Comparison of ENCODE assay signal across 8 cellular contexts in genomic region chr10:102835007-102835482, GRCh38. TPM values are rescaled to one million over a fixed set of nuclear protein-coding genes. Genes with fewer than 3 reads are reported as not detected.
DNase-seq lines count a peak whose midpoint lies in the region; ATAC-seq and TF ChIP-seq lines count a peak whose summit lies in the region.

No MANE protein-coding gene starts in this region.

- DNase-seq in Kasumi-1 (lab: John Stamatoyannopoulos, UW), result peak; percentile 90 to 96
- peak; percentile 62 to 90 (median 72) for DNase-seq in Peyer's patch
- peak; percentile 73 for DNase-seq in activated T-cell treated with anti-CD3 and anti-CD28 coated beads, Interleukin-2, amount 50 U/mL, for 4 hours
- DNase-seq in fibroblast of mammary gland (ENCODE audit: low read depth), result peak; percentile 77
- DNase-seq in nephron progenitor cell, result peak; percentile 87
- peak; percentile 73 to 75 for DNase-seq in stimulated activated naive CD8-positive, alpha-beta T cell treated with anti-CD3 and anti-CD28 coated beads, Interleukin-15, amount 100 ng/mL, for 72 hours

- peaks cover 9% of the 10 kb centered on the region for H3K9me3 Mint-ChIP-seq in activated T-cell treated with anti-CD3 and anti-CD28 coated beads, Interleukin-2, amount 50 U/mL, for 4 hours
- peaks cover 30% of the 10 kb centered on the region for H3K9me3 Mint-ChIP-seq in nephron progenitor cell
- H3K9me3 Mint-ChIP-seq in stimulated activated naive CD8-positive, alpha-beta T cell treated with anti-CD3 and anti-CD28 coated beads, Interleukin-15, amount 100 ng/mL, for 72 hours, result peaks cover 7 to 11% of the 10 kb centered on the region in 2 donors

- no peak overlapping the region for H3K27ac Mint-ChIP-seq in nephron progenitor cell
- H3K27ac Mint-ChIP-seq in stimulated activated naive CD8-positive, alpha-beta T cell treated with anti-CD3 and anti-CD28 coated beads, Interleukin-15, amount 100 ng/mL, for 72 hours, result no peak overlapping the region

- peaks cover 1% of the 10 kb centered on the region for H3K36me3 Mint-ChIP-seq in activated T-cell treated with anti-CD3 and anti-CD28 coated beads, Interleukin-2, amount 50 U/mL, for 4 hours (ENCODE audit: insufficient read depth)
- H3K36me3 Mint-ChIP-seq in nephron progenitor cell (ENCODE audit: low read depth), result no peaks in the 10 kb centered on the region

- peaks cover 1% of the 10 kb centered on the region for H3K4me1 Mint-ChIP-seq in activated T-cell treated with anti-CD3 and anti-CD28 coated beads, Interleukin-2, amount 50 U/mL, for 4 hours (ENCODE audit: low read depth)
- no peaks in the 10 kb centered on the region for H3K4me1 Mint-ChIP-seq in nephron progenitor cell
- no peaks in the 10 kb centered on the region for H3K4me1 Mint-ChIP-seq in stimulated activated naive CD8-positive, alpha-beta T cell treated with anti-CD3 and anti-CD28 coated beads, Interleukin-15, amount 100 ng/mL, for 72 hours

- TF ChIP-seq POLR2A in Peyer's patch (IDR thresholded peaks at IDR 0.05), result no peak

- H3K27ac ChIP-seq in Peyer's patch, result no peak overlapping the region

- H3K27me3 ChIP-seq in Peyer's patch, result no peaks in the 10 kb centered on the region

- H3K4me3 Mint-ChIP-seq in activated T-cell treated with anti-CD3 and anti-CD28 coated beads, Interleukin-2, amount 50 U/mL, for 4 hours, result no peak overlapping the region
- no peak overlapping the region for H3K4me3 Mint-ChIP-seq in nephron progenitor cell
- H3K4me3 Mint-ChIP-seq in stimulated activated naive CD8-positive, alpha-beta T cell treated with anti-CD3 and anti-CD28 coated beads, Interleukin-15, amount 100 ng/mL, for 72 hours, result no peak overlapping the region

- peaks cover 3% of the 10 kb centered on the region for H3K27me3 Mint-ChIP-seq in activated T-cell treated with anti-CD3 and anti-CD28 coated beads, Interleukin-2, amount 50 U/mL, for 4 hours (ENCODE audit: low read depth)
- H3K27me3 Mint-ChIP-seq in nephron progenitor cell (ENCODE audit: low read depth, poor library complexity), result peaks cover 17% of the 10 kb centered on the region
- H3K27me3 Mint-ChIP-seq in stimulated activated naive CD8-positive, alpha-beta T cell treated with anti-CD3 and anti-CD28 coated beads, Interleukin-15, amount 100 ng/mL, for 72 hours, result peaks cover 4% of the 10 kb centered on the region

- peak; percentile 95 for TF ChIP-seq CTCF in GM12873 (IDR thresholded peaks at IDR 0.05; ENCODE audit: insufficient read depth, low read depth, low read length, missing control alignments)
- peak; percentile 37 to 90 (median 85) for TF ChIP-seq CTCF in Peyer's patch (IDR thresholded peaks at IDR 0.05)
- peak; percentile 88 for TF ChIP-seq CTCF in fibroblast of mammary gland (conservative IDR thresholded peaks at IDR 0.05; ENCODE audit: control insufficient read depth, insufficient read depth, low read depth, low read length)
- TF ChIP-seq CTCF in nephron progenitor cell (IDR thresholded peaks at IDR 0.05), result peak; percentile 81

- ATAC-seq in activated T-cell treated with anti-CD3 and anti-CD28 coated beads, Interleukin-2, amount 50 U/mL, for 4 hours, result peak; percentile 98
- peak; percentile 98 for ATAC-seq in stimulated activated naive CD8-positive, alpha-beta T cell treated with anti-CD3 and anti-CD28 coated beads, Interleukin-15, amount 100 ng/mL, for 72 hours
- ATAC-seq in GM21723 (IDR thresholded peaks at IDR 0.05; ENCODE audit: unreplicated experiment), result no peak

- H3K4me1 ChIP-seq in Peyer's patch, result peaks cover 0 to 4% (median 0%) of the 10 kb centered on the region in 4 donors

- H3K9me3 ChIP-seq in Peyer's patch, result peaks cover 0 to 18% (median 2%) of the 10 kb centered on the region in 4 donors

- no peaks in the 10 kb centered on the region for H3K36me3 ChIP-seq in Peyer's patch

- H3K4me3 ChIP-seq in Peyer's patch (no peak overlapping the region), fibroblast of mammary gland (ENCODE audit: control insufficient read depth, low read depth, low read length) (no peak overlapping the region)

RNA-seq across cellular contexts. Expression of gene CYP17A1, which starts 2.2 kb away (rescaled TPM):
- not detected for total RNA-seq in Peyer's patch
- 1 to 10 TPM; 1.2 to 1.9 (median 1.5) TPM for total RNA-seq in activated T-cell treated with anti-CD3 and anti-CD28 coated beads, Interleukin-2, amount 50 U/mL, for 4 hours

RNA-seq across cellular contexts. Expression of gene BORCS7, which starts 19.0 kb away (rescaled TPM):
- 10 to 100 TPM; 19.6 to 51.2 (median 37.1) TPM for total RNA-seq in Peyer's patch
- total RNA-seq in activated T-cell treated with anti-CD3 and anti-CD28 coated beads, Interleukin-2, amount 50 U/mL, for 4 hours, result 1 to 10 TPM; 9.1 to 9.8 (median 9.3) TPM

RNA-seq across cellular contexts. Expression of gene AS3MT, which starts 34.2 kb away (rescaled TPM):
- total RNA-seq in Peyer's patch, result 1 to 10 TPM in 2 of 4 donors, not detected in 2; 3.6 to 5.8 TPM
- under 1 TPM; 0.18 to 0.22 (median 0.18) TPM for total RNA-seq in activated T-cell treated with anti-CD3 and anti-CD28 coated beads, Interleukin-2, amount 50 U/mL, for 4 hours
